Comparison of ENCODE assay signal across 1 cellular context in genomic region chr2:143347303-143347702, GRCh38.
TF ChIP-seq lines count a peak whose summit lies in the region.

No MANE protein-coding gene starts in this region.

TF ChIP-seq in WTC11, 78 proteins besides CTCF, POLR2A, EP300 and RAD21 (continued from another document):
- no peak for TF ChIP-seq ZNF512 (CRISPR knock-in tag; IDR thresholded peaks at IDR 0.05; ENCODE audit: borderline replicate concordance)
- no peak for TF ChIP-seq RORB (CRISPR knock-in tag; IDR thresholded peaks at IDR 0.05)
- no peak for TF ChIP-seq CDX4 (CRISPR knock-in tag; IDR thresholded peaks at IDR 0.05; ENCODE audit: borderline replicate concordance)
- TF ChIP-seq ZNF317 (CRISPR knock-in tag; IDR thresholded peaks at IDR 0.05; ENCODE audit: borderline replicate concordance, low read depth): no peak
- TF ChIP-seq USF1 (CRISPR knock-in tag; IDR thresholded peaks at IDR 0.05): no peak
- no peak for TF ChIP-seq ZNF396 (CRISPR knock-in tag; IDR thresholded peaks at IDR 0.05; ENCODE audit: borderline replicate concordance)
- TF ChIP-seq AFF4 (CRISPR knock-in tag; IDR thresholded peaks at IDR 0.05; ENCODE audit: borderline replicate concordance): no peak
- no peak for TF ChIP-seq USF2 (CRISPR knock-in tag; IDR thresholded peaks at IDR 0.05)
- TF ChIP-seq ZNF416 (CRISPR knock-in tag; IDR thresholded peaks at IDR 0.05): no peak
- TF ChIP-seq RELA (CRISPR knock-in tag; IDR thresholded peaks at IDR 0.05; ENCODE audit: borderline replicate concordance): no peak
- no peak for TF ChIP-seq ATF6 (CRISPR knock-in tag; IDR thresholded peaks at IDR 0.05)
